In genomic region chr9:17003576-17004240, GRCh38 we compare ENCODE assay signal across 1 cellular context.
TF ChIP-seq lines count a peak whose summit lies in the region.

No MANE protein-coding gene starts in this region.

TF ChIP-seq in GM23338, 12 proteins besides CTCF, POLR2A, EP300 and RAD21 (continued from another document):
- TF ChIP-seq, protein P1, sequence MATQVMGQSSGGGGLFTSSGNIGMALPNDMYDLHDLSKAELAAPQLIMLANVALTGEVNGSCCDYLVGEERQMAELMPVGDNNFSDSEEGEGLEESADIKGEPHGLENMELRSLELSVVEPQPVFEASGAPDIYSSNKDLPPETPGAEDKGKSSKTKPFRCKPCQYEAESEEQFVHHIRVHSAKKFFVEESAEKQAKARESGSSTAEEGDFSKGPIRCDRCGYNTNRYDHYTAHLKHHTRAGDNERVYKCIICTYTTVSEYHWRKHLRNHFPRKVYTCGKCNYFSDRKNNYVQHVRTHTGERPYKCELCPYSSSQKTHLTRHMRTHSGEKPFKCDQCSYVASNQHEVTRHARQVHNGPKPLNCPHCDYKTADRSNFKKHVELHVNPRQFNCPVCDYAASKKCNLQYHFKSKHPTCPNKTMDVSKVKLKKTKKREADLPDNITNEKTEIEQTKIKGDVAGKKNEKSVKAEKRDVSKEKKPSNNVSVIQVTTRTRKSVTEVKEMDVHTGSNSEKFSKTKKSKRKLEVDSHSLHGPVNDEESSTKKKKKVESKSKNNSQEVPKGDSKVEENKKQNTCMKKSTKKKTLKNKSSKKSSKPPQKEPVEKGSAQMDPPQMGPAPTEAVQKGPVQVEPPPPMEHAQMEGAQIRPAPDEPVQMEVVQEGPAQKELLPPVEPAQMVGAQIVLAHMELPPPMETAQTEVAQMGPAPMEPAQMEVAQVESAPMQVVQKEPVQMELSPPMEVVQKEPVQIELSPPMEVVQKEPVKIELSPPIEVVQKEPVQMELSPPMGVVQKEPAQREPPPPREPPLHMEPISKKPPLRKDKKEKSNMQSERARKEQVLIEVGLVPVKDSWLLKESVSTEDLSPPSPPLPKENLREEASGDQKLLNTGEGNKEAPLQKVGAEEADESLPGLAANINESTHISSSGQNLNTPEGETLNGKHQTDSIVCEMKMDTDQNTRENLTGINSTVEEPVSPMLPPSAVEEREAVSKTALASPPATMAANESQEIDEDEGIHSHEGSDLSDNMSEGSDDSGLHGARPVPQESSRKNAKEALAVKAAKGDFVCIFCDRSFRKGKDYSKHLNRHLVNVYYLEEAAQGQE (IDR thresholded peaks at IDR 0.05; ENCODE audit: unreplicated experiment): no peak
- no peak for TF ChIP-seq NANOG (IDR thresholded peaks at IDR 0.05; ENCODE audit: borderline replicate concordance)
- TF ChIP-seq ETS1 (IDR thresholded peaks at IDR 0.05): no peak
- TF ChIP-seq ZNF462 (CRISPR knock-in tag; IDR thresholded peaks at IDR 0.05): no peak
- TF ChIP-seq EZH2 (IDR thresholded peaks at IDR 0.05; ENCODE audit: low read depth, unreplicated experiment): no peak
- TF ChIP-seq JUNB (IDR thresholded peaks at IDR 0.05; ENCODE audit: unreplicated experiment): no peak
